ENCODE assay signal across 9 cellular contexts in genomic region chr7:133484135-133484534, GRCh38.
DNase-seq lines count a peak whose midpoint lies in the region; ATAC-seq and TF ChIP-seq lines count a peak whose summit lies in the region.
"Had no signal": no experiment of that assay in that cellular context is flagged by ENCODE, and none has a peak within 500 bp of the region (broad histone marks: within the 10 kb centered on the region; RNA-seq: fewer than 3 reads in every experiment).

No MANE protein-coding gene starts in this region.

- no peaks in the 10 kb centered on the region for H3K27me3 Mint-ChIP-seq in T-cell
- no peaks in the 10 kb centered on the region for H3K27me3 Mint-ChIP-seq in progenitor cell of endocrine pancreas

- DNase-seq in Daoy (ENCODE audit: low read depth) (peak; percentile 72), T-cell (peak in 31 of 34 experiments; percentile 2 to 51 (median 27)), NOMO-1 (lab: John Stamatoyannopoulos, UW; ENCODE audit: unreplicated experiment in 2 of 2) (no peak), progenitor cell of endocrine pancreas (ENCODE audit: low spot score, unreplicated experiment) (no peak)
- DNase-seq in activated naive CD4-positive, alpha-beta T cell treated with anti-CD3 and anti-CD28 coated beads, Interleukin-2, amount 50 U/mL, for 72 hours (ENCODE audit: low spot score in 2 of 2): peak in 1 of 2 donors; percentile 7
- peak; percentile 47 for DNase-seq in stimulated activated CD4-positive, alpha-beta T cell treated with anti-CD3 and anti-CD28 coated beads, Interleukin-1b, Interleukin-23, amount 100 ng/mL, for 48 hours
- DNase-seq: upper lobe of right lung had no signal

- ATAC-seq in T-cell (replicated peaks in 1 of 4) (peak; percentile 80 to 97 (median 94)), GM21367 (IDR thresholded peaks at IDR 0.05; ENCODE audit: unreplicated experiment) (no peak), GM18520 (IDR thresholded peaks at IDR 0.05; ENCODE audit: unreplicated experiment) (no peak)
- peak; percentile 94 to 95 for ATAC-seq in activated naive CD4-positive, alpha-beta T cell treated with anti-CD3 and anti-CD28 coated beads, Interleukin-2, amount 50 U/mL, for 72 hours
- ATAC-seq: upper lobe of right lung had no signal

- H3K27ac Mint-ChIP-seq in T-cell: peak overlapping the region; percentile 41 to 50
- H3K27ac Mint-ChIP-seq in activated naive CD4-positive, alpha-beta T cell treated with anti-CD3 and anti-CD28 coated beads, Interleukin-2, amount 50 U/mL, for 72 hours: peak overlapping the region in 1 of 2 donors; percentile 59
- H3K27ac Mint-ChIP-seq in progenitor cell of endocrine pancreas: no peak overlapping the region

- H3K36me3 Mint-ChIP-seq in T-cell (peaks cover 39% of the 10 kb centered on the region), progenitor cell of endocrine pancreas (ENCODE audit: insufficient read depth) (peaks cover 6% of the 10 kb centered on the region)
- H3K36me3 Mint-ChIP-seq in activated naive CD4-positive, alpha-beta T cell treated with anti-CD3 and anti-CD28 coated beads, Interleukin-2, amount 50 U/mL, for 72 hours: peaks cover 5% of the 10 kb centered on the region in 2 donors

- H3K4me1 Mint-ChIP-seq in T-cell (peaks cover 38 to 51% (median 42%) of the 10 kb centered on the region in 3 donors), progenitor cell of endocrine pancreas (ENCODE audit: low read depth) (no peaks in the 10 kb centered on the region)

- CTCF ChIA-PET in T-cell (lab: Charles Lee): interaction anchor here in 1 of 2 donors (0.6 kb wide), 1 partner anchor 663 kb away, joined by 7 read pairs; no protein-coding TSS in a partner anchor

- POLR2A ChIA-PET in T-cell (lab: Charles Lee): interaction anchor here in 1 of 2 donors (0.6 to 0.7 kb wide), 2 partner anchors 513 to 1727 kb away, joined by 3 to 14 read pairs; partner anchors contain the start of gene WDR91

- no peak for TF ChIP-seq CTCF in progenitor cell of endocrine pancreas (IDR thresholded peaks at IDR 0.05; ENCODE audit: unreplicated experiment)

- H3K9me3 Mint-ChIP-seq in T-cell (no peaks in the 10 kb centered on the region), progenitor cell of endocrine pancreas (ENCODE audit: low read depth) (no peaks in the 10 kb centered on the region)
- no peaks in the 10 kb centered on the region for H3K9me3 Mint-ChIP-seq in activated naive CD4-positive, alpha-beta T cell treated with anti-CD3 and anti-CD28 coated beads, Interleukin-2, amount 50 U/mL, for 72 hours

- H3K4me3 Mint-ChIP-seq in T-cell (peak overlapping the region; percentile 29 to 53 (median 41)), progenitor cell of endocrine pancreas (ENCODE audit: low read depth) (no peak overlapping the region)

Comparison
In these comparisons a context has a peak if more than half of its experiments do, and no peak if none do; other contexts are left out.
1. DNase-seq: peak in Daoy (single experiment), T-cell (31 of 34) and stimulated activated CD4-positive, alpha-beta T cell treated with anti-CD3 and anti-CD28 coated beads, Interleukin-1b, Interleukin-23, amount 100 ng/mL, for 48 hours (single experiment); none in NOMO-1 (0 of 2) and progenitor cell of endocrine pancreas (single experiment).
2. ATAC-seq: peak in T-cell (4 of 4) and activated naive CD4-positive, alpha-beta T cell treated with anti-CD3 and anti-CD28 coated beads, Interleukin-2, amount 50 U/mL, for 72 hours (2 of 2); none in GM21367 (single experiment) and GM18520 (single experiment).